In the genomic region with DNA sequence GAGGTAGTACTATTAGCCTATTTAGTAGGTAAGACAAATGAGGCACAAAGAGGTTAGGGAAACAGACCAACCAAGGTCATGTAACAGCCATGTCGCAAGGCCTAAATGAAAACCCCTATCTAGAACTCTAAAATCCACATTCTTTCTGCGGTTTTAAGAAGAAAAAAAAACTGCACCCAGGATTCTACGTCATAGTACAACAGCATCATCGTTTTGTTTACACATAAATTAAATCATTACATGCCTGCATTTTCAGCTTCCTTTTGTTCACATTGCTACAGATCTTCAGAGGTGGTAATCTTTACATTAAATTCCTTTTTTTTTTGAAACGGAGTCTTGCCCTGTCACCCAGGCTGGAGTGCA, we compare ENCODE assay signal across 8 cellular contexts. TPM values are rescaled to one million over a fixed set of nuclear protein-coding genes. Genes with fewer than 3 reads are reported as not detected.
A peak's percentile ranks its signal among the peaks of the same experiment; 100 is the strongest.
DNase-seq lines count a peak whose midpoint lies in the region; ATAC-seq and TF ChIP-seq lines count a peak whose summit lies in the region.

No MANE protein-coding gene starts in this region.

- intact Hi-C loops in activated T-helper 2 cell treated with anti-CD3 and anti-CD28 coated beads, Interferon-gamma antibody, Interleukin-2, Interleukin-4, amounts not matched to agents 10 μg/mL and 5 μg/mL and 100 μg/mL, durations not matched to agents 14 hours and 24 hours and 36 hours (cut with micrococcal nuclease), result loop anchor here (2.0 to 10.0 kb wide), 2 partner anchors 55 to 159 kb away; partner anchors contain the start of genes ATXN7 and THOC7

- peak overlapping the region; percentile 95 for H2AFZ ChIP-seq in ACC112 (ENCODE audit: low read length, unreplicated experiment)

- H3K79me2 ChIP-seq in ACC112 (ENCODE audit: control insufficient read depth, insufficient read depth, low read length, unreplicated experiment), result peaks cover 32% of the 10 kb centered on the region

- H3K4me3 ChIP-seq in ACC112 (ENCODE audit: low read depth, low read length), result peak overlapping the region; percentile 97

- peaks cover 13% of the 10 kb centered on the region for H3K4me1 ChIP-seq in ACC112 (ENCODE audit: control insufficient read depth, insufficient read depth, low read length, unreplicated experiment)

- H3K27me3 ChIP-seq in ACC112 (ENCODE audit: insufficient read depth, low read length), result no peaks in the 10 kb centered on the region; the same call in 1 of the 2 replicates

- H3K4me3 Mint-ChIP-seq in activated T-helper 2 cell treated with anti-CD3 and anti-CD28 coated beads, Interferon-gamma antibody, Interleukin-2, Interleukin-4, amounts not matched to agents 10 μg/mL and 5 μg/mL and 100 μg/mL, durations not matched to agents 14 hours and 24 hours and 36 hours (ENCODE audit: low read depth), result peak overlapping the region; percentile 83
- peak overlapping the region; percentile 86 for H3K4me3 Mint-ChIP-seq in mesothelial cell of epicardium

- peaks cover 24% of the 10 kb centered on the region for H3K4me1 Mint-ChIP-seq in activated T-helper 2 cell treated with anti-CD3 and anti-CD28 coated beads, Interferon-gamma antibody, Interleukin-2, Interleukin-4, amounts not matched to agents 10 μg/mL and 5 μg/mL and 100 μg/mL, durations not matched to agents 14 hours and 24 hours and 36 hours (ENCODE audit: low read depth)
- peaks cover 36% of the 10 kb centered on the region for H3K4me1 Mint-ChIP-seq in mesothelial cell of epicardium

- peaks cover 20% of the 10 kb centered on the region for H3K27me3 Mint-ChIP-seq in activated T-helper 2 cell treated with anti-CD3 and anti-CD28 coated beads, Interferon-gamma antibody, Interleukin-2, Interleukin-4, amounts not matched to agents 10 μg/mL and 5 μg/mL and 100 μg/mL, durations not matched to agents 14 hours and 24 hours and 36 hours (ENCODE audit: low read depth)
- no peaks in the 10 kb centered on the region for H3K27me3 Mint-ChIP-seq in mesothelial cell of epicardium (ENCODE audit: low read depth)

- ATAC-seq in HG03280 (IDR thresholded peaks at IDR 0.05; ENCODE audit: unreplicated experiment), result peak; percentile 6
- ATAC-seq in GM18498 (IDR thresholded peaks at IDR 0.05; ENCODE audit: unreplicated experiment), result no peak
- no peak for ATAC-seq in GM21526 (IDR thresholded peaks at IDR 0.05; ENCODE audit: low FRiP score, unreplicated experiment)

- peak overlapping the region; percentile 56 for H3K27ac Mint-ChIP-seq in activated T-helper 2 cell treated with anti-CD3 and anti-CD28 coated beads, Interferon-gamma antibody, Interleukin-2, Interleukin-4, amounts not matched to agents 10 μg/mL and 5 μg/mL and 100 μg/mL, durations not matched to agents 14 hours and 24 hours and 36 hours
- H3K27ac Mint-ChIP-seq in mesothelial cell of epicardium, result peak overlapping the region; percentile 40

- H3K9me3 Mint-ChIP-seq in activated T-helper 2 cell treated with anti-CD3 and anti-CD28 coated beads, Interferon-gamma antibody, Interleukin-2, Interleukin-4, amounts not matched to agents 10 μg/mL and 5 μg/mL and 100 μg/mL, durations not matched to agents 14 hours and 24 hours and 36 hours, result no peaks in the 10 kb centered on the region
- H3K9me3 Mint-ChIP-seq in mesothelial cell of epicardium, result no peaks in the 10 kb centered on the region

- no peak overlapping the region for H3K27ac ChIP-seq in ACC112 (ENCODE audit: low read depth, low read length)

- H3K36me3 Mint-ChIP-seq in activated T-helper 2 cell treated with anti-CD3 and anti-CD28 coated beads, Interferon-gamma antibody, Interleukin-2, Interleukin-4, amounts not matched to agents 10 μg/mL and 5 μg/mL and 100 μg/mL, durations not matched to agents 14 hours and 24 hours and 36 hours (ENCODE audit: low read depth), result peaks cover 27% of the 10 kb centered on the region
- peaks cover 11% of the 10 kb centered on the region for H3K36me3 Mint-ChIP-seq in mesothelial cell of epicardium

- peaks cover 13% of the 10 kb centered on the region for H3K36me3 ChIP-seq in ACC112 (ENCODE audit: insufficient read depth, low read length)

- no peak for DNase-seq in activated T-helper 2 cell treated with anti-CD3 and anti-CD28 coated beads, Interferon-gamma antibody, Interleukin-2, Interleukin-4, amounts not matched to agents 10 μg/mL and 5 μg/mL and 100 μg/mL, durations not matched to agents 14 hours and 24 hours and 36 hours (ENCODE audit: low spot score)
- DNase-seq in mesothelial cell of epicardium (ENCODE audit: low spot score in 2 of 2, unreplicated experiment in 2 of 2) (no peak), NCI-H2227 treated with DMSO at 0.1 percent for 48 hours (lab: John Stamatoyannopoulos, UW) (no peak), NCI-H345 treated with DMSO at 0.1 percent for 48 hours (lab: John Stamatoyannopoulos, UW; ENCODE audit: unreplicated experiment) (no peak)

- no peak for TF ChIP-seq CTCF in mesothelial cell of epicardium (IDR thresholded peaks at IDR 0.05; ENCODE audit: unreplicated experiment)

RNA-seq across cellular contexts. Expression of gene PSMD6, which starts 0.5 kb away (rescaled TPM):
- total RNA-seq in activated T-helper 2 cell treated with anti-CD3 and anti-CD28 coated beads, Interferon-gamma antibody, Interleukin-2, Interleukin-4, amounts not matched to agents 10 μg/mL and 5 μg/mL and 100 μg/mL, durations not matched to agents 14 hours and 24 hours and 36 hours, result 125 and 131 TPM in 2 replicates
- 70.1 to 74.9 TPM (median 73.4 TPM) in 3 replicates for total RNA-seq in mesothelial cell of epicardium
